In the genomic region with DNA sequence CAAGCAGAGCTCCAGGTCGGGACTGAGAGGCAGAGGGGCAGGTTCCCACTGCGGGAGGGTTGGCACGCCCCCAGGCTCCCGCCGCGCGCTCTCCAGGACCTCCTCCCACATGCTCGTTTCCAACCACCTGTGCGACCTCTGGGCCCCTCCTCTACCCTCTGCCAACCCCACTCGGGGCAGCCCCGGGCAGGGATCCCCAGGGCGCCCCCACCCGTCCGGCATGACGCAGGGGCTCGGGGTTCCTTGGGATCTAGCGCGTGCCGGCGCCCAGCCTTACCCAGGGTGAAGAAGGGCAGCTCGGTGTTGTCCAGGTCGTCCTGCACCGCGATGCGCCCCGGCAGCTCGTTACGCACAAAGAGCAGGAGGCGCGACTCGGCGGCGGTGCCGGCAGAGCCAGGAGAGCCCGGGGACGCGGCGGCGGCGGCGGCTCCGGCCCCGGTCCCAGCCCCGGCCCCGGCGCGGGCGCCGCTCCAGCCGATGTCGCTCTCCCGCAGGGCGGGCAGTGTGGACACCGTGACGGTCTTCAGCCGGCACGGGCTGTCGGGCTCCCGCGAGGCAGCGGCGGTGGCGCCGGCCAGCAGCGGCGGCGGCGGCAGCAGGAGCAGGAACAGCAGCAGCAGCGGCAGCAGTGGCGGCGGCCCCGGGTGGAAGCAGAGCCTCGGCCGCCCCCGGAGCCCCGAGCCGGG, we compare ENCODE assay signal across 8 cellular contexts. TPM values are rescaled to one million over a fixed set of nuclear protein-coding genes. Genes with fewer than 3 reads are reported as not detected.
A peak's percentile ranks its signal among the peaks of the same experiment; 100 is the strongest.
DNase-seq lines count a peak whose midpoint lies in the region; TF ChIP-seq lines count a peak whose summit lies in the region.

No MANE protein-coding gene starts in this region.

- H3K27me3 ChIP-seq in iPS DF 6.9 (ENCODE audit: control insufficient read depth, insufficient read depth, low read length) (peaks cover 41% of the 10 kb centered on the region), skeletal muscle tissue (ENCODE audit: control insufficient read depth in 3 of 3, insufficient read depth in 3 of 3, low read length in 3 of 3) (peaks cover 40 to 59% (median 52%) of the 10 kb centered on the region in 3 donors)

- H3K9me3 ChIP-seq in iPS DF 6.9 (ENCODE audit: control insufficient read depth, insufficient read depth, low read length) (no peaks in the 10 kb centered on the region), skeletal muscle tissue (ENCODE audit: control insufficient read depth in 3 of 3, low read length in 3 of 3) (no peaks in the 10 kb centered on the region)

- peak overlapping the region in 1 of 3 donors; percentile 33 for H3K9ac ChIP-seq in skeletal muscle tissue (ENCODE audit: low read depth in 1 of 3, low read length in 3 of 3)

- no peaks in the 10 kb centered on the region for H3K36me3 ChIP-seq in iPS DF 6.9 (ENCODE audit: control insufficient read depth, insufficient read depth, low read length)
- no peaks in the 10 kb centered on the region for H3K36me3 ChIP-seq in skeletal muscle tissue (ENCODE audit: control insufficient read depth in 3 of 3, insufficient read depth in 3 of 3, low read length in 3 of 3)

- no peak; the same call in 1 of the 2 replicates for TF ChIP-seq CTCF in VCaP (conservative IDR thresholded peaks at IDR 0.05)

- peaks cover 3% of the 10 kb centered on the region; the same call in 1 of the 2 replicates for H3K4me1 ChIP-seq in iPS DF 6.9 (ENCODE audit: control insufficient read depth, insufficient read depth, low read length)
- peaks cover 20 to 22% (median 20%) of the 10 kb centered on the region in 3 donors for H3K4me1 ChIP-seq in skeletal muscle tissue (ENCODE audit: control insufficient read depth in 3 of 3, insufficient read depth in 3 of 3, low read length in 3 of 3)

- H3K4me3 ChIP-seq in iPS DF 6.9 (ENCODE audit: low read length) (peak overlapping the region; percentile 52), skeletal muscle tissue (ENCODE audit: low read length in 3 of 3) (peak overlapping the region in 2 of 3 donors; percentile 56 to 57)

- WGBS in iPS DF 6.9 (ENCODE audit: insufficient coverage, insufficient read length) = no CpG with 5 or more reads among the region's 77 CpGs

- DNase-seq in NCI-H2107 treated with DMSO at 0.1 percent for 48 hours (lab: John Stamatoyannopoulos, UW; ENCODE audit: unreplicated experiment) = peak; percentile 40
- no peak for DNase-seq in NCI-H2107 (lab: John Stamatoyannopoulos, UW)
- DNase-seq in iPS DF 6.9 (ENCODE audit: low read depth, low spot score) = no peak
- no peak for DNase-seq in NAMALWA (ENCODE audit: low spot score)
- no peak for DNase-seq in pons (ENCODE audit: low spot score)
- no peak for DNase-seq in activated naive CD4-positive, alpha-beta T cell (lab: John Stamatoyannopoulos, UW)

- H3K27ac ChIP-seq in VCaP (peak overlapping the region; percentile 90), iPS DF 6.9 (ENCODE audit: low read length) (no peak overlapping the region), skeletal muscle tissue (ENCODE audit: low read depth, low read length) (no peak overlapping the region)

RNA-seq across cellular contexts. Expression of a gene that starts 0.5 kb away (rescaled TPM):
- 7.3 TPM for total RNA-seq in skeletal muscle tissue
